ENCODE assay signal across 17 cellular contexts in genomic region chr10:77984986-77985385, GRCh38. TPM values are rescaled to one million over a fixed set of nuclear protein-coding genes. Genes with fewer than 3 reads are reported as not detected.
DNase-seq lines count a peak whose midpoint lies in the region; ATAC-seq and TF ChIP-seq lines count a peak whose summit lies in the region.
"Had no signal": no experiment of that assay in that cellular context is flagged by ENCODE, and none has a peak within 500 bp of the region (broad histone marks: within the 10 kb centered on the region; RNA-seq: fewer than 3 reads in every experiment).

No MANE protein-coding gene starts in this region.

- H3K27ac ChIP-seq in gastrocnemius medialis: peak overlapping the region; percentile 84 to 98 (median 89)
- no peak overlapping the region for H3K27ac ChIP-seq in tibial nerve
- no peak overlapping the region for H3K27ac ChIP-seq in vagina
- H3K27ac ChIP-seq: BLaER1 had no signal

- H3K27me3 ChIP-seq in gastrocnemius medialis (no peaks in the 10 kb centered on the region), tibial nerve (no peaks in the 10 kb centered on the region), vagina (no peaks in the 10 kb centered on the region)
- H3K27me3 ChIP-seq: BLaER1 had no signal

- H3K4me1 ChIP-seq in gastrocnemius medialis (peaks cover 38 to 55% of the 10 kb centered on the region in 2 donors), tibial nerve (no peaks in the 10 kb centered on the region), vagina (no peaks in the 10 kb centered on the region)
- H3K4me1 ChIP-seq: BLaER1, Caco-2 had no signal

- no peak for ATAC-seq in activated naive CD4-positive, alpha-beta T cell treated with anti-CD3 and anti-CD28 coated beads, Interleukin-2, amount 50 U/mL, for 72 hours
- peak; percentile 90 for ATAC-seq in left colon
- no peak for ATAC-seq in gastrocnemius medialis
- no peak for ATAC-seq in HG03378 (IDR thresholded peaks at IDR 0.05; ENCODE audit: unreplicated experiment)
- ATAC-seq: HepG2 had no signal

- H3K4me3 ChIP-seq in gastrocnemius medialis: no peak overlapping the region
- no peak overlapping the region for H3K4me3 ChIP-seq in tibial nerve
- no peak overlapping the region for H3K4me3 ChIP-seq in vagina
- H3K4me3 ChIP-seq: BLaER1 had no signal

- H3K9me3 ChIP-seq in gastrocnemius medialis: no peaks in the 10 kb centered on the region
- no peaks in the 10 kb centered on the region for H3K9me3 ChIP-seq in tibial nerve
- no peaks in the 10 kb centered on the region for H3K9me3 ChIP-seq in vagina
- H3K9me3 ChIP-seq: BLaER1, Caco-2 had no signal

- no peak for TF ChIP-seq POLR2A in gastrocnemius medialis (IDR thresholded peaks at IDR 0.05)
- no peak for TF ChIP-seq POLR2A in tibial nerve (IDR thresholded peaks at IDR 0.05)
- TF ChIP-seq POLR2A in vagina (IDR thresholded peaks at IDR 0.05): no peak

- in situ Hi-C loops in gastrocnemius medialis (cut with MboI; ENCODE audit: low sequenced_read_pairs in 4 of 4): no loop called here

- peak overlapping the region; percentile 20 to 61 for H3K27ac Mint-ChIP-seq in activated naive CD4-positive, alpha-beta T cell treated with anti-CD3 and anti-CD28 coated beads, Interleukin-2, amount 50 U/mL, for 72 hours

- intact Hi-C loops in left colon (cut with DNase I, micrococcal nuclease) (no loop called here), gastrocnemius medialis (cut with DNase I; ENCODE audit: low total_unique reads) (loop anchor here (5.0 kb wide), 1 partner anchor 103 kb away; no protein-coding TSS in a partner anchor), vagina (cut with DNase I) (no loop called here)

- H3K36me3 Mint-ChIP-seq in activated naive CD4-positive, alpha-beta T cell treated with anti-CD3 and anti-CD28 coated beads, Interleukin-2, amount 50 U/mL, for 72 hours: peaks cover 8 to 14% of the 10 kb centered on the region in 2 donors

- no peak for TF ChIP-seq EP300 in tibial nerve (IDR thresholded peaks at IDR 0.05)

- DNase-seq in activated naive CD4-positive, alpha-beta T cell treated with anti-CD3 and anti-CD28 coated beads, Interleukin-2, amount 50 U/mL, for 72 hours (ENCODE audit: low spot score in 2 of 2): no peak
- DNase-seq in activated naive CD4-positive, alpha-beta T cell treated with anti-CD3 and anti-CD28 coated beads, Interleukin-2, amount 50 U/mL, for 16 hours: no peak
- DNase-seq in left colon (peak in 1 of 2 donors; percentile 28), gastrocnemius medialis (no peak), tibial nerve (ENCODE audit: low spot score in 2 of 2) (no peak), vagina (ENCODE audit: extremely low spot score in 2 of 2) (no peak)
- DNase-seq: 8988T; AML-193; Caco-2; CD8-positive, alpha-beta memory T cell; DMS53; GF-D8; GOT3; H9 had no signal

- 71 to 88% methylated on average over 4 of the region's 4 CpGs for WGBS in tibial nerve, 2 donors

- no peak for TF ChIP-seq CTCF in gastrocnemius medialis (IDR thresholded peaks at IDR 0.05 in 4 of 5, conservative IDR thresholded peaks at IDR 0.05 in 1 of 5)
- no peak for TF ChIP-seq CTCF in tibial nerve (IDR thresholded peaks at IDR 0.05)
- TF ChIP-seq CTCF in vagina (IDR thresholded peaks at IDR 0.05): no peak

- peaks cover 0 to 48% of the 10 kb centered on the region in 2 donors for H3K36me3 ChIP-seq in gastrocnemius medialis
- peaks cover 2 to 98% (median 22%) of the 10 kb centered on the region in 3 donors for H3K36me3 ChIP-seq in tibial nerve
- H3K36me3 ChIP-seq in vagina: peaks cover 0 to 94% of the 10 kb centered on the region in 2 donors

- H3K9me3 Mint-ChIP-seq in activated naive CD4-positive, alpha-beta T cell treated with anti-CD3 and anti-CD28 coated beads, Interleukin-2, amount 50 U/mL, for 72 hours: no peaks in the 10 kb centered on the region
- H3K9me3 Mint-ChIP-seq: CD8-positive, alpha-beta memory T cell; H9 had no signal

RNA-seq across cellular contexts. Expression of gene POLR3A, which starts 44.3 kb away (rescaled TPM):
- 10 to 100 TPM; 20.5 to 23.6 TPM for total RNA-seq in activated naive CD4-positive, alpha-beta T cell treated with anti-CD3 and anti-CD28 coated beads, Interleukin-2, amount 50 U/mL, for 72 hours
- total RNA-seq in left colon (10 to 100 TPM; 11.2 to 16.9 TPM), gastrocnemius medialis (10 to 100 TPM; 11.0 to 17.4 (median 15.5) TPM), tibial nerve (10 to 100 TPM; 10.2 to 16.8 (median 11.4) TPM), vagina (16.9 TPM)

RNA-seq across cellular contexts. Expression of gene RPS24, which starts 48.7 kb away (rescaled TPM):
- total RNA-seq in activated naive CD4-positive, alpha-beta T cell treated with anti-CD3 and anti-CD28 coated beads, Interleukin-2, amount 50 U/mL, for 72 hours: 1,000 to 10,000 TPM; 1,685 to 1,956 TPM
- total RNA-seq in left colon (1,000 to 10,000 TPM; 1,176 to 1,208 TPM), gastrocnemius medialis (1,000 to 10,000 TPM; 2,147 to 2,545 (median 2,404) TPM), tibial nerve (1,000 to 10,000 TPM; 1,426 to 2,100 (median 1,895) TPM), vagina (3,291 TPM)

RNA-seq across cellular contexts. Expression of gene DLG5, which starts 58.4 kb away (rescaled TPM):
- total RNA-seq in activated naive CD4-positive, alpha-beta T cell treated with anti-CD3 and anti-CD28 coated beads, Interleukin-2, amount 50 U/mL, for 72 hours: 1 to 10 TPM; 1.3 to 4.6 TPM
- total RNA-seq in left colon: 10 to 100 TPM; 26.0 to 36.7 TPM
- total RNA-seq in gastrocnemius medialis: 10 to 100 TPM; 28.6 to 51.2 (median 40.3) TPM
- 10 to 100 TPM; 33.0 to 47.7 (median 40.8) TPM for total RNA-seq in tibial nerve
- 57.5 TPM for total RNA-seq in vagina

Comparison
In these comparisons a context has a peak if more than half of its experiments do, and no peak if none do; other contexts are left out.
1. H3K27ac ChIP-seq: peak in gastrocnemius medialis (4 of 4); none in tibial nerve (0 of 4) and vagina (single experiment).
2. RNA of gene DLG5, which starts 58.4 kb away (total RNA-seq): 57.5 TPM in vagina (single experiment), 28.6 to 51.2 TPM in gastrocnemius medialis, 33.0 to 47.7 TPM in tibial nerve and 26.0 to 36.7 TPM in left colon; 1.3 to 4.6 TPM in activated naive CD4-positive, alpha-beta T cell treated with anti-CD3 and anti-CD28 coated beads, Interleukin-2, amount 50 U/mL, for 72 hours; every median in the first group is over 4 times any median in the second.